ENCODE assay signal across 8 cellular contexts in genomic region chr6:34657307-34657978, GRCh38. TPM values are rescaled to one million over a fixed set of nuclear protein-coding genes. Genes with fewer than 3 reads are reported as not detected.
A peak's percentile ranks its signal among the peaks of the same experiment; 100 is the strongest.
DNase-seq lines count a peak whose midpoint lies in the region; ATAC-seq and TF ChIP-seq lines count a peak whose summit lies in the region.

No MANE protein-coding gene starts in this region.

- TF ChIP-seq CTCF in tibial artery (IDR thresholded peaks at IDR 0.05), result no peak

- H3K27me3 ChIP-seq in tibial artery, result no peaks in the 10 kb centered on the region

- H3K4me3 ChIP-seq in tibial artery, result peak overlapping the region; percentile 40 to 48

- intact Hi-C loops in tibial artery (cut with DNase I; ENCODE audit: low total_unique reads), result no loop called here

- peak; percentile 65 for DNase-seq in CD1c-positive myeloid dendritic cell (ENCODE audit: extremely low spot score)
- DNase-seq in HT-29 (ENCODE audit: low spot score), result peak; percentile 92
- DNase-seq in RKO (ENCODE audit: low spot score), result peak; percentile 92
- peak; percentile 81 for DNase-seq in dedifferentiated amniotic fluid mesenchymal stem cell (ENCODE audit: extremely low spot score)
- DNase-seq in medulla oblongata (ENCODE audit: extremely low spot score), result peak; percentile 86
- peak in 1 of 2 donors; percentile 34 for DNase-seq in tibial artery

- peaks cover 0 to 39% (median 23%) of the 10 kb centered on the region in 4 donors for H3K4me1 ChIP-seq in tibial artery

- H3K27ac ChIP-seq in tibial artery, result peak overlapping the region; percentile 71 to 85

- no peaks in the 10 kb centered on the region for H3K9me3 ChIP-seq in tibial artery

- peaks cover 0 to 4% (median 0%) of the 10 kb centered on the region in 3 donors for H3K36me3 ChIP-seq in tibial artery

- ATAC-seq in GM18861 (IDR thresholded peaks at IDR 0.05; ENCODE audit: unreplicated experiment), result no peak
- no peak for ATAC-seq in HG03108 (IDR thresholded peaks at IDR 0.05; ENCODE audit: unreplicated experiment)

RNA-seq across cellular contexts. Expression of gene ILRUN, which starts 39.1 kb away (rescaled TPM):
- 47.7 and 50.7 TPM in 2 replicates for total RNA-seq in HT-29 (2014; rRNA removed; shearing (Covaris generic))
